ENCODE assay signal across 12 cellular contexts in genomic region chr22:46764140-46764680, GRCh38. TPM values are rescaled to one million over a fixed set of nuclear protein-coding genes. Genes with fewer than 3 reads are reported as not detected.
A peak's percentile ranks its signal among the peaks of the same experiment; 100 is the strongest.
DNase-seq lines count a peak whose midpoint lies in the region; ATAC-seq and TF ChIP-seq lines count a peak whose summit lies in the region.
"Had no signal": no experiment of that assay in that cellular context is flagged by ENCODE, and none has a peak within 500 bp of the region (broad histone marks: within the 10 kb centered on the region; RNA-seq: fewer than 3 reads in every experiment).

No MANE protein-coding gene starts in this region.

- peak overlapping the region; percentile 78 to 99 (median 97) for H3K4me3 Mint-ChIP-seq in CD4-positive, CD25-positive, alpha-beta regulatory T cell
- H3K4me3 Mint-ChIP-seq in GM23338, result peak overlapping the region; percentile 98
- H3K4me3 Mint-ChIP-seq in activated naive CD8-positive, alpha-beta T cell treated with anti-CD3 and anti-CD28 coated beads, Interleukin-2, amount 10 ng/mL, durations not matched to agents 7 days and 5 days, result peak overlapping the region; percentile 100
- H3K4me3 Mint-ChIP-seq in natural killer cell treated with Interleukin-12 subunit alpha and Interleukin-12 subunit beta and Interleukin-15 and Interleukin-18, amount 100 ng/mL, for 72 hours, result peak overlapping the region; percentile 71

- H3K4me2 ChIP-seq in GM23338, result peak overlapping the region; percentile 88; the same call in 1 of the 2 replicates

- peaks cover 82% of the 10 kb centered on the region for H3K79me2 ChIP-seq in GM23338 (replicated peaks; ENCODE audit: insufficient read depth)

- peak overlapping the region; percentile 15 for H3K4me3 ChIP-seq in CD4-positive, CD25-positive, alpha-beta regulatory T cell (ENCODE audit: low read depth, low read length)
- H3K4me3 ChIP-seq in GM23338 (no peak overlapping the region), foreskin fibroblast (ENCODE audit: low read depth in 1 of 2, low read length in 2 of 2) (no peak overlapping the region)
- H3K4me3 ChIP-seq: mucosa of descending colon had no signal

- no peaks in the 10 kb centered on the region for H3K9me2 ChIP-seq in GM23338 (ENCODE audit: insufficient read depth)

- in situ Hi-C loops in GM13976 (cut with MboI; ENCODE audit: low sequenced_read_pairs, unreplicated experiment), result no loop called here

- no peak for DNase-seq in CD4-positive, CD25-positive, alpha-beta regulatory T cell
- DNase-seq in GM23338 (ENCODE audit: low spot score) (no peak), foreskin fibroblast (no peak), GM13976 (ENCODE audit: low spot score) (no peak), amygdala (lab: John Stamatoyannopoulos, UW) (no peak)
- no peak for DNase-seq in activated naive CD8-positive, alpha-beta T cell treated with anti-CD3 and anti-CD28 coated beads, Interleukin-2, amount 10 ng/mL, durations not matched to agents 7 days and 5 days
- no peak for DNase-seq in natural killer cell treated with Interleukin-12 subunit alpha and Interleukin-12 subunit beta and Interleukin-15 and Interleukin-18, amount 100 ng/mL, for 72 hours (ENCODE audit: low spot score)
- DNase-seq: DMS79 treated with DMSO at 0.1 percent for 48 hours; stimulated activated CD4-positive, alpha-beta T cell treated with anti-CD3 and anti-CD28 coated beads, Interleukin-2, amount 100 ng/mL, for 24 hours; uterus had no signal

- peaks cover 5 to 78% (median 49%) of the 10 kb centered on the region in 4 donors for H3K4me1 Mint-ChIP-seq in CD4-positive, CD25-positive, alpha-beta regulatory T cell
- H3K4me1 Mint-ChIP-seq in GM23338, result peaks cover 8% of the 10 kb centered on the region
- peaks cover 45% of the 10 kb centered on the region for H3K4me1 Mint-ChIP-seq in activated naive CD8-positive, alpha-beta T cell treated with anti-CD3 and anti-CD28 coated beads, Interleukin-2, amount 10 ng/mL, durations not matched to agents 7 days and 5 days
- H3K4me1 Mint-ChIP-seq in natural killer cell treated with Interleukin-12 subunit alpha and Interleukin-12 subunit beta and Interleukin-15 and Interleukin-18, amount 100 ng/mL, for 72 hours (ENCODE audit: low read depth in 2 of 2), result peaks cover 56 to 59% of the 10 kb centered on the region in 2 donors

- H3K9me3 Mint-ChIP-seq in CD4-positive, CD25-positive, alpha-beta regulatory T cell, result no peaks in the 10 kb centered on the region
- no peaks in the 10 kb centered on the region for H3K9me3 Mint-ChIP-seq in GM23338
- H3K9me3 Mint-ChIP-seq in activated naive CD8-positive, alpha-beta T cell treated with anti-CD3 and anti-CD28 coated beads, Interleukin-2, amount 10 ng/mL, durations not matched to agents 7 days and 5 days, result no peaks in the 10 kb centered on the region
- no peaks in the 10 kb centered on the region for H3K9me3 Mint-ChIP-seq in natural killer cell treated with Interleukin-12 subunit alpha and Interleukin-12 subunit beta and Interleukin-15 and Interleukin-18, amount 100 ng/mL, for 72 hours

- no peaks in the 10 kb centered on the region for H3K27me3 ChIP-seq in CD4-positive, CD25-positive, alpha-beta regulatory T cell (ENCODE audit: control insufficient read depth, insufficient read depth, low read length)
- H3K27me3 ChIP-seq in GM23338 (ENCODE audit: insufficient read depth), result no peaks in the 10 kb centered on the region
- H3K27me3 ChIP-seq: uterus had no signal

- POLR2A ChIA-PET in activated naive CD8-positive, alpha-beta T cell treated with anti-CD3 and anti-CD28 coated beads, Interleukin-2, amount 10 ng/mL, durations not matched to agents 7 days and 5 days (lab: Charles Lee), result interaction anchor here (3.5 to 3.9 kb wide), 2 partner anchors 11 to 27 kb away, joined by 43 to 64 read pairs; no protein-coding TSS in a partner anchor

- TF ChIP-seq CTCF in GM23338 (conservative IDR thresholded peaks at IDR 0.05; ENCODE audit: low read depth in 2 of 2), result no peak
- no peak for TF ChIP-seq CTCF in foreskin fibroblast (IDR thresholded peaks at IDR 0.05; ENCODE audit: low read depth, low read length)
- no peak for TF ChIP-seq CTCF in GM13976 (IDR thresholded peaks at IDR 0.05; ENCODE audit: borderline replicate concordance, control extremely low read depth, extremely low read depth, insufficient read depth, missing control alignments)

- H3F3A ChIP-seq in GM23338 (replicated peaks; ENCODE audit: low read depth), result peaks cover 14% of the 10 kb centered on the region; the same call in 1 of the 2 replicates

- peaks cover 50% of the 10 kb centered on the region for H3K4me1 ChIP-seq in CD4-positive, CD25-positive, alpha-beta regulatory T cell (ENCODE audit: control insufficient read depth, insufficient read depth, low read length, poor library complexity, severe bottlenecking)
- H3K4me1 ChIP-seq in GM23338 (ENCODE audit: insufficient read depth), result peaks cover 10% of the 10 kb centered on the region; the same call in 1 of the 2 replicates
- H3K4me1 ChIP-seq: uterus had no signal

- no peaks in the 10 kb centered on the region; the same call in 1 of the 2 replicates for H4K20me1 ChIP-seq in GM23338 (replicated peaks; ENCODE audit: insufficient read depth)

- ATAC-seq in CD4-positive, CD25-positive, alpha-beta regulatory T cell (ENCODE audit: low read depth in 2 of 2), result no peak
- ATAC-seq in GM23338 (no peak), GM18511 (IDR thresholded peaks at IDR 0.05; ENCODE audit: unreplicated experiment) (no peak)
- no peak for ATAC-seq in activated naive CD8-positive, alpha-beta T cell treated with anti-CD3 and anti-CD28 coated beads, Interleukin-2, amount 10 ng/mL, durations not matched to agents 7 days and 5 days (ENCODE audit: low read depth)
- no peak for ATAC-seq in natural killer cell treated with Interleukin-12 subunit alpha and Interleukin-12 subunit beta and Interleukin-15 and Interleukin-18, amount 100 ng/mL, for 72 hours
- ATAC-seq: mucosa of descending colon had no signal

- H3K36me3 ChIP-seq in CD4-positive, CD25-positive, alpha-beta regulatory T cell (ENCODE audit: control insufficient read depth, insufficient read depth, low read length), result peaks cover 4% of the 10 kb centered on the region
- H3K36me3 ChIP-seq in GM23338 (ENCODE audit: insufficient read depth), result no peaks in the 10 kb centered on the region
- H3K36me3 ChIP-seq: uterus had no signal

- H3K27ac Mint-ChIP-seq in CD4-positive, CD25-positive, alpha-beta regulatory T cell, result peak overlapping the region; percentile 58 to 99 (median 99)
- H3K27ac Mint-ChIP-seq in GM23338, result no peak overlapping the region
- peak overlapping the region; percentile 67 for H3K27ac Mint-ChIP-seq in activated naive CD8-positive, alpha-beta T cell treated with anti-CD3 and anti-CD28 coated beads, Interleukin-2, amount 10 ng/mL, durations not matched to agents 7 days and 5 days
- peak overlapping the region; percentile 100 for H3K27ac Mint-ChIP-seq in natural killer cell treated with Interleukin-12 subunit alpha and Interleukin-12 subunit beta and Interleukin-15 and Interleukin-18, amount 100 ng/mL, for 72 hours

- peaks cover 14% of the 10 kb centered on the region for H3K36me3 Mint-ChIP-seq in CD4-positive, CD25-positive, alpha-beta regulatory T cell
- H3K36me3 Mint-ChIP-seq in GM23338 (ENCODE audit: low read depth), result 0 out of 3 replicates have a peak, but pooled peaks cover 3% of the 10 kb centered on the region
- H3K36me3 Mint-ChIP-seq in activated naive CD8-positive, alpha-beta T cell treated with anti-CD3 and anti-CD28 coated beads, Interleukin-2, amount 10 ng/mL, durations not matched to agents 7 days and 5 days, result peaks cover 17% of the 10 kb centered on the region
- no peaks in the 10 kb centered on the region for H3K36me3 Mint-ChIP-seq in natural killer cell treated with Interleukin-12 subunit alpha and Interleukin-12 subunit beta and Interleukin-15 and Interleukin-18, amount 100 ng/mL, for 72 hours

- peak overlapping the region; percentile 18 for H3K27ac ChIP-seq in CD4-positive, CD25-positive, alpha-beta regulatory T cell (ENCODE audit: insufficient read depth, low read length, poor library complexity, severe bottlenecking)
- no peak overlapping the region for H3K27ac ChIP-seq in GM23338 (ENCODE audit: low read depth)

- H3K27me3 Mint-ChIP-seq in CD4-positive, CD25-positive, alpha-beta regulatory T cell, result no peaks in the 10 kb centered on the region
- H3K27me3 Mint-ChIP-seq in GM23338 (ENCODE audit: insufficient read depth, low read depth, poor library complexity), result peaks cover 17% of the 10 kb centered on the region
- H3K27me3 Mint-ChIP-seq in activated naive CD8-positive, alpha-beta T cell treated with anti-CD3 and anti-CD28 coated beads, Interleukin-2, amount 10 ng/mL, durations not matched to agents 7 days and 5 days, result no peaks in the 10 kb centered on the region
- H3K27me3 Mint-ChIP-seq in natural killer cell treated with Interleukin-12 subunit alpha and Interleukin-12 subunit beta and Interleukin-15 and Interleukin-18, amount 100 ng/mL, for 72 hours, result no peaks in the 10 kb centered on the region

- H2AFZ ChIP-seq in GM23338, result no peak overlapping the region

- no peaks in the 10 kb centered on the region for H3K9me3 ChIP-seq in CD4-positive, CD25-positive, alpha-beta regulatory T cell (ENCODE audit: control insufficient read depth in 2 of 2, low read length in 2 of 2)
- H3K9me3 ChIP-seq: mucosa of descending colon, uterus had no signal

TF ChIP-seq in GM23338, 12 proteins besides CTCF, POLR2A, EP300 and RAD21 (continues in another document):
- no peak for TF ChIP-seq ZNF114 (CRISPR knock-in tag; IDR thresholded peaks at IDR 0.05)
- TF ChIP-seq EZH2phosphoT487 (IDR thresholded peaks at IDR 0.05; ENCODE audit: unreplicated experiment), result no peak
- TF ChIP-seq POLR2AphosphoS5 (IDR thresholded peaks at IDR 0.05; ENCODE audit: low read depth), result no peak
- no peak for TF ChIP-seq NANOG (IDR thresholded peaks at IDR 0.05; ENCODE audit: borderline replicate concordance)

RNA-seq across cellular contexts. Expression of gene TBC1D22A, which starts 1.8 kb away (rescaled TPM):
- 42.5 TPM for total RNA-seq in CD4-positive, CD25-positive, alpha-beta regulatory T cell
- 10 to 100 TPM; 19.8 to 34.0 (median 23.0) TPM for polyA plus RNA-seq in CD4-positive, CD25-positive, alpha-beta regulatory T cell
- 10.7 and 13.3 TPM in 2 replicates for total RNA-seq in GM23338 (2014; rRNA removed; shearing (Covaris generic))
- 9.0 and 9.6 TPM in 2 replicates for polyA plus RNA-seq in GM23338 (2016; fragmentation: Nextera tagmentation; extraction: Ambion mirVana)
- total RNA-seq in activated naive CD8-positive, alpha-beta T cell treated with anti-CD3 and anti-CD28 coated beads, Interleukin-2, amount 10 ng/mL, durations not matched to agents 7 days and 5 days, result 10 to 100 TPM; 47.2 to 49.1 TPM
- total RNA-seq in natural killer cell treated with Interleukin-12 subunit alpha and Interleukin-12 subunit beta and Interleukin-15 and Interleukin-18, amount 100 ng/mL, for 72 hours, result 10 to 100 TPM; 31.9 to 43.4 TPM

RNA-seq across cellular contexts. Expression of gene CERK, which starts 26.2 kb away (rescaled TPM):
- total RNA-seq in CD4-positive, CD25-positive, alpha-beta regulatory T cell, result 105 TPM
- polyA plus RNA-seq in CD4-positive, CD25-positive, alpha-beta regulatory T cell, result 10 to 100 TPM; 75.5 to 94.3 (median 81.5) TPM
- total RNA-seq in GM23338 (2014; rRNA removed; shearing (Covaris generic)), result 62.9 and 63.5 TPM in 2 replicates
- polyA plus RNA-seq in GM23338 (2016; fragmentation: Nextera tagmentation; extraction: Ambion mirVana), result 11.9 and 12.7 TPM in 2 replicates
- 10 to 100 TPM; 90.8 to 94.9 TPM for total RNA-seq in activated naive CD8-positive, alpha-beta T cell treated with anti-CD3 and anti-CD28 coated beads, Interleukin-2, amount 10 ng/mL, durations not matched to agents 7 days and 5 days
- 10 to 100 TPM; 38.1 to 55.8 TPM for total RNA-seq in natural killer cell treated with Interleukin-12 subunit alpha and Interleukin-12 subunit beta and Interleukin-15 and Interleukin-18, amount 100 ng/mL, for 72 hours
